In genomic region chr7:29471444-29472138, GRCh38 we compare ENCODE assay signal across 29 cellular contexts.
DNase-seq lines count a peak whose midpoint lies in the region; ATAC-seq, FAIRE-seq and TF ChIP-seq lines count a peak whose summit lies in the region.
"Had no signal": no experiment of that assay in that cellular context is flagged by ENCODE, and none has a peak within 500 bp of the region (broad histone marks: within the 10 kb centered on the region; RNA-seq: fewer than 3 reads in every experiment).

No MANE protein-coding gene starts in this region.

- no peak overlapping the region for H3K4me3 Mint-ChIP-seq in nephron
- no peak overlapping the region for H3K4me3 Mint-ChIP-seq in activated T-cell treated with anti-CD3 and anti-CD28 coated beads, Interleukin-2, amount 50 U/mL, for 72 hours
- no peak overlapping the region for H3K4me3 Mint-ChIP-seq in activated CD4-positive, alpha-beta memory T cell treated with anti-CD3 and anti-CD28 coated beads for 36 hours
- H3K4me3 Mint-ChIP-seq: activated B cell treated with CpG ODN at 0.5 μM for 24 hours; activated naive CD8-positive, alpha-beta T cell; dendritic cell treated with granulocyte-macrophage colony-stimulating factor and Interleukin-4, amounts not matched to agents 40 ng/mL and 50 ng/mL, for 4 days; IgD-negative memory B cell; nephron progenitor cell; stimulated activated naive CD8-positive, alpha-beta T cell treated with anti-CD3 and anti-CD28 coated beads, Interleukin-15, Interleukin-2, amounts not matched to agents 100 ng/mL and 50 ng/mL, for 24 hours had no signal

- TF ChIP-seq CTCF in kidney (IDR thresholded peaks at IDR 0.05; ENCODE audit: borderline replicate concordance, extremely low read depth, insufficient read depth) (no peak), nephron (IDR thresholded peaks at IDR 0.05; ENCODE audit: unreplicated experiment in 3 of 3) (no peak), gastroesophageal sphincter (IDR thresholded peaks at IDR 0.05) (no peak)

- no peaks in the 10 kb centered on the region for H3K36me3 Mint-ChIP-seq in nephron (ENCODE audit: low read depth)
- H3K36me3 Mint-ChIP-seq in activated T-cell treated with anti-CD3 and anti-CD28 coated beads, Interleukin-2, amount 50 U/mL, for 72 hours (ENCODE audit: insufficient read depth in 2 of 2): no peaks in the 10 kb centered on the region
- no peaks in the 10 kb centered on the region for H3K36me3 Mint-ChIP-seq in activated CD4-positive, alpha-beta memory T cell treated with anti-CD3 and anti-CD28 coated beads for 36 hours
- H3K36me3 Mint-ChIP-seq: activated naive CD8-positive, alpha-beta T cell; IgD-negative memory B cell had no signal

- DNase-seq in DMS 273 treated with DMSO at 0.1 percent for 48 hours (lab: John Stamatoyannopoulos, UW): peak; percentile 35
- peak; percentile 85 for DNase-seq in NCI-H82 treated with DMSO at 0.1 percent for 48 hours (lab: John Stamatoyannopoulos, UW; ENCODE audit: unreplicated experiment)
- no peak for DNase-seq in kidney
- DNase-seq in activated T-cell treated with anti-CD3 and anti-CD28 coated beads, Interleukin-2, amount 50 U/mL, for 72 hours: no peak
- DNase-seq in SK-N-DZ (ENCODE audit: low spot score): no peak
- DNase-seq in activated CD4-positive, alpha-beta memory T cell treated with anti-CD3 and anti-CD28 coated beads for 36 hours: no peak
- DNase-seq: activated B cell treated with CpG ODN at 0.5 μM for 24 hours; activated CD4-positive, alpha-beta T cell treated with anti-CD3 and anti-CD28 coated beads, Interleukin-2, amount 50 U/mL, for 4 hours; activated CD8-positive, alpha-beta memory T cell treated with anti-CD3 and anti-CD28 coated beads, Interleukin-2, amount 50 U/mL, for 4 hours; left cardiac atrium; NCI-H1105; NCI-H510A treated with DMSO at 0.1 percent for 48 hours; nephron progenitor cell; pancreas; right cardiac atrium; stimulated activated CD4-positive, alpha-beta T cell treated with anti-CD3 and anti-CD28 coated beads, Interleukin-15, amount 100 ng/mL, for 24 hours had no signal

- H3K9me3 Mint-ChIP-seq in nephron: no peaks in the 10 kb centered on the region
- no peaks in the 10 kb centered on the region for H3K9me3 Mint-ChIP-seq in activated T-cell treated with anti-CD3 and anti-CD28 coated beads, Interleukin-2, amount 50 U/mL, for 72 hours
- no peaks in the 10 kb centered on the region for H3K9me3 Mint-ChIP-seq in activated CD4-positive, alpha-beta memory T cell treated with anti-CD3 and anti-CD28 coated beads for 36 hours
- H3K9me3 Mint-ChIP-seq: activated B cell treated with CpG ODN at 0.5 μM for 24 hours; activated T-helper 2 cell treated with anti-CD3 and anti-CD28 coated beads, Interferon-gamma antibody, Interleukin-2, Interleukin-4, amounts not matched to agents 10 μg/mL and 5 μg/mL and 100 μg/mL, durations not matched to agents 14 hours and 24 hours and 36 hours; dendritic cell treated with granulocyte-macrophage colony-stimulating factor and Interleukin-4, amounts not matched to agents 40 ng/mL and 50 ng/mL, for 4 days; nephron progenitor cell; stimulated activated naive CD8-positive, alpha-beta T cell treated with anti-CD3 and anti-CD28 coated beads, Interleukin-15, Interleukin-2, amounts not matched to agents 100 ng/mL and 50 ng/mL, for 24 hours had no signal

- H3K4me3 ChIP-seq in kidney (ENCODE audit: low read length in 2 of 2): peak overlapping the region; percentile 18 to 28
- no peak overlapping the region for H3K4me3 ChIP-seq in gastroesophageal sphincter
- H3K4me3 ChIP-seq: ascending aorta; BLaER1 treated with 17β-estradiol and CSF1 and Interleukin-3, amounts not matched to agents 10 nM and 100 nM; pancreas had no signal

- no peaks in the 10 kb centered on the region for H3K27me3 Mint-ChIP-seq in nephron (ENCODE audit: low read depth)
- H3K27me3 Mint-ChIP-seq in activated T-cell treated with anti-CD3 and anti-CD28 coated beads, Interleukin-2, amount 50 U/mL, for 72 hours (ENCODE audit: low read depth): peaks cover 9% of the 10 kb centered on the region
- H3K27me3 Mint-ChIP-seq in activated CD4-positive, alpha-beta memory T cell treated with anti-CD3 and anti-CD28 coated beads for 36 hours: no peaks in the 10 kb centered on the region
- H3K27me3 Mint-ChIP-seq: activated naive CD8-positive, alpha-beta T cell; dendritic cell treated with granulocyte-macrophage colony-stimulating factor and Interleukin-4, amounts not matched to agents 40 ng/mL and 50 ng/mL, for 4 days; stimulated activated naive CD8-positive, alpha-beta T cell treated with anti-CD3 and anti-CD28 coated beads, Interleukin-15, Interleukin-2, amounts not matched to agents 100 ng/mL and 50 ng/mL, for 24 hours had no signal

- H3K27ac ChIP-seq in kidney (ENCODE audit: low read depth in 2 of 2, low read length in 2 of 2) (no peak overlapping the region), gastroesophageal sphincter (no peak overlapping the region)
- H3K27ac ChIP-seq: ascending aorta; BLaER1 treated with 17β-estradiol and CSF1 and Interleukin-3, amounts not matched to agents 10 nM and 100 nM; pancreas; RWPE1 had no signal

- no peak for TF ChIP-seq EP300 in gastroesophageal sphincter (IDR thresholded peaks at IDR 0.05)

- WGBS in gastroesophageal sphincter (ENCODE audit: low coverage in 1 of 2), 2 donors: 84 to 87% methylated on average over 6 to 8 of the region's 13 CpGs

- POLR2A ChIA-PET in activated CD4-positive, alpha-beta memory T cell treated with anti-CD3 and anti-CD28 coated beads for 36 hours (lab: Charles Lee): no interaction called here

- no peak for FAIRE-seq in kidney (lab: Jason Lieb, UNC)
- FAIRE-seq: endothelial cell of umbilical vein, GM19239, pancreas had no signal

- no peaks in the 10 kb centered on the region for H3K27me3 ChIP-seq in gastroesophageal sphincter
- H3K27me3 ChIP-seq: ascending aorta; BLaER1 treated with 17β-estradiol and CSF1 and Interleukin-3, amounts not matched to agents 10 nM and 100 nM; pancreas had no signal

- intact Hi-C loops in kidney (cut with DNase I): no loop called here
- intact Hi-C loops in activated CD4-positive, alpha-beta memory T cell treated with anti-CD3 and anti-CD28 coated beads for 36 hours (cut with micrococcal nuclease): no loop called here

- no peak for ATAC-seq in activated T-cell treated with anti-CD3 and anti-CD28 coated beads, Interleukin-2, amount 50 U/mL, for 72 hours (replicated peaks in 1 of 2)
- no peak for ATAC-seq in gastroesophageal sphincter
- ATAC-seq: left cardiac atrium, right cardiac atrium, SK-N-SH treated with all-trans-retinoic acid at 6 μM for 48 hours had no signal

- H3K9me3 ChIP-seq in kidney (ENCODE audit: control insufficient read depth in 1 of 2, low read length in 2 of 2) (no peaks in the 10 kb centered on the region), gastroesophageal sphincter (no peaks in the 10 kb centered on the region)
- H3K9me3 ChIP-seq: ascending aorta; BLaER1 treated with 17β-estradiol and CSF1 and Interleukin-3, amounts not matched to agents 10 nM and 100 nM; pancreas had no signal

- TF ChIP-seq POLR2A in gastroesophageal sphincter (IDR thresholded peaks at IDR 0.05): no peak

- H3K27ac Mint-ChIP-seq in nephron: peak overlapping the region; percentile 29 to 56 (median 39)
- no peak overlapping the region for H3K27ac Mint-ChIP-seq in activated T-cell treated with anti-CD3 and anti-CD28 coated beads, Interleukin-2, amount 50 U/mL, for 72 hours
- no peak overlapping the region for H3K27ac Mint-ChIP-seq in activated CD4-positive, alpha-beta memory T cell treated with anti-CD3 and anti-CD28 coated beads for 36 hours
- H3K27ac Mint-ChIP-seq: activated B cell treated with CpG ODN at 0.5 μM for 24 hours; activated naive CD8-positive, alpha-beta T cell; activated T-helper 2 cell treated with anti-CD3 and anti-CD28 coated beads, Interferon-gamma antibody, Interleukin-2, Interleukin-4, amounts not matched to agents 10 μg/mL and 5 μg/mL and 100 μg/mL, durations not matched to agents 14 hours and 24 hours and 36 hours; dendritic cell treated with granulocyte-macrophage colony-stimulating factor and Interleukin-4, amounts not matched to agents 40 ng/mL and 50 ng/mL, for 4 days; IgD-negative memory B cell; stimulated activated naive CD8-positive, alpha-beta T cell treated with anti-CD3 and anti-CD28 coated beads, Interleukin-15, Interleukin-2, amounts not matched to agents 100 ng/mL and 50 ng/mL, for 24 hours had no signal

- CTCF ChIA-PET in activated CD4-positive, alpha-beta memory T cell treated with anti-CD3 and anti-CD28 coated beads for 36 hours (lab: Charles Lee): no interaction called here

- no peaks in the 10 kb centered on the region for H3K36me3 ChIP-seq in kidney (ENCODE audit: control insufficient read depth in 1 of 2, insufficient read depth in 2 of 2, low read length in 2 of 2)
- no peaks in the 10 kb centered on the region for H3K36me3 ChIP-seq in gastroesophageal sphincter
- H3K36me3 ChIP-seq: ascending aorta; BLaER1 treated with 17β-estradiol and CSF1 and Interleukin-3, amounts not matched to agents 10 nM and 100 nM; pancreas had no signal

- H3K4me1 ChIP-seq in kidney (ENCODE audit: control insufficient read depth in 1 of 2, insufficient read depth in 1 of 2, low read depth in 1 of 2, low read length in 2 of 2): peaks cover 0 to 3% of the 10 kb centered on the region in 2 donors
- no peaks in the 10 kb centered on the region for H3K4me1 ChIP-seq in gastroesophageal sphincter
- H3K4me1 ChIP-seq: ascending aorta; BLaER1 treated with 17β-estradiol and CSF1 and Interleukin-3, amounts not matched to agents 10 nM and 100 nM; pancreas had no signal

- peaks cover 21% of the 10 kb centered on the region for H3K4me1 Mint-ChIP-seq in nephron
- H3K4me1 Mint-ChIP-seq in activated T-cell treated with anti-CD3 and anti-CD28 coated beads, Interleukin-2, amount 50 U/mL, for 72 hours (ENCODE audit: low read depth): no peaks in the 10 kb centered on the region
- no peaks in the 10 kb centered on the region for H3K4me1 Mint-ChIP-seq in activated CD4-positive, alpha-beta memory T cell treated with anti-CD3 and anti-CD28 coated beads for 36 hours (ENCODE audit: low read depth)
- H3K4me1 Mint-ChIP-seq: activated B cell treated with CpG ODN at 0.5 μM for 24 hours, IgD-negative memory B cell had no signal

- no peak overlapping the region for H3K9ac ChIP-seq in kidney (ENCODE audit: low read length in 2 of 2)
- H3K9ac ChIP-seq: BLaER1 treated with 17β-estradiol and CSF1 and Interleukin-3, amounts not matched to agents 10 nM and 100 nM had no signal

Comparison
In these comparisons a context has a peak if more than half of its experiments do, and no peak if none do; other contexts are left out.
1. DNase-seq: peak in DMS 273 treated with DMSO at 0.1 percent for 48 hours (single experiment) and NCI-H82 treated with DMSO at 0.1 percent for 48 hours (single experiment); none in kidney (single experiment), activated T-cell treated with anti-CD3 and anti-CD28 coated beads, Interleukin-2, amount 50 U/mL, for 72 hours (0 of 2), SK-N-DZ (single experiment) and activated CD4-positive, alpha-beta memory T cell treated with anti-CD3 and anti-CD28 coated beads for 36 hours (single experiment).
2. H3K4me3 ChIP-seq: peak in kidney (2 of 2); none in gastroesophageal sphincter (0 of 2).
3. H3K27ac Mint-ChIP-seq: peak in nephron (3 of 3); none in activated T-cell treated with anti-CD3 and anti-CD28 coated beads, Interleukin-2, amount 50 U/mL, for 72 hours (single experiment) and activated CD4-positive, alpha-beta memory T cell treated with anti-CD3 and anti-CD28 coated beads for 36 hours (single experiment).